Comparison of ENCODE assay signal across 10 cellular contexts in the genomic region with DNA sequence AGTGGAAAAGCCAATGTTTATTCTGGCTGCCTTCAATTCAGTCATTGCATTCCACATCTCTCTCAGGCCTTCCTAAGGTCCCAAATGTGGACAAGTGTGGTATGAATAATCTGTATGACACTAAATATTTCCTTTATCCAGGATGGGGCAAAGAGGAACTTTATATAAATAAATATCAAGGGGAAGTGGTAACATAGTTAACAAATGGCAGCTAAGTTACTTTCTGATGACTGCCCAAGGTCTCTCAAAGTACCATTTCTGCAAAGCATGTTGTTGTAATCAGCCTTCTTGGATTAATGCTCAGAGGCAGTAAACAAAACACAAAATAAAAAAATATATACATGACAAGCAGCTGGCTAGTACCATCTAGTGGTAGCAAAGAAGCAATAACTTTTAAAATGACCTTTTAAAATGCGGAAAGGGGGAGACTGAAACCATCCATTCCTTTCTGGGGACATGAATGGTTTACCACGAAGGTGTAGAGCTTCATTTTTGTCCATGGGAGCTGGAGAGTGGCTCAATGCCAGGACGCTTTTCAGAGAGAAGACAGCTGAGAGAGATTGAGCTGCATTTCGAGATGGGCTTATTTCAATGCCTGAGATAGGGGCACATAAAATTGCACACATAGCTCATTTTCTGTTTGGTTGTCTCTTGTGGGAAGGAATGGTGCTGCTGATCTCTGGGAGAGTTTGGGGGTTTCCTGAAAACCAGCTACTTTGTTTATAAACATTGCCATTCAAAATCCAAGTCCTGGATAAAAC.
DNase-seq lines count a peak whose midpoint lies in the region; ATAC-seq and TF ChIP-seq lines count a peak whose summit lies in the region.
"Had no signal": no experiment of that assay in that cellular context is flagged by ENCODE, and none has a peak within 500 bp of the region (broad histone marks: within the 10 kb centered on the region; RNA-seq: fewer than 3 reads in every experiment).

No MANE protein-coding gene starts in this region.

- no peaks in the 10 kb centered on the region for H3K4me1 ChIP-seq in CD4-positive, alpha-beta memory T cell (ENCODE audit: insufficient read depth, low read length)

- POLR2A ChIA-PET in CD4-positive, alpha-beta memory T cell (lab: Charles Lee; ENCODE audit: partially characterized antibody) = no interaction called here

- H3K27ac ChIP-seq in CD4-positive, alpha-beta memory T cell (ENCODE audit: low read depth, low read length) = no peak overlapping the region

- H3K4me3 Mint-ChIP-seq in CD4-positive, alpha-beta memory T cell = no peak overlapping the region
- H3K4me3 Mint-ChIP-seq: dendritic cell treated with granulocyte-macrophage colony-stimulating factor and Interleukin-4, amounts not matched to agents 40 ng/mL and 50 ng/mL, for 4 days had no signal

- H3K9me3 Mint-ChIP-seq in CD4-positive, alpha-beta memory T cell = peaks cover 0 to 7% (median 1%) of the 10 kb centered on the region in 8 donors
- H3K9me3 Mint-ChIP-seq: dendritic cell treated with granulocyte-macrophage colony-stimulating factor and Interleukin-4, amounts not matched to agents 40 ng/mL and 50 ng/mL, for 4 days had no signal

- no peaks in the 10 kb centered on the region for H3K4me1 Mint-ChIP-seq in CD4-positive, alpha-beta memory T cell

- peak; percentile 66 for TF ChIP-seq CTCF in AG09319 (IDR thresholded peaks at IDR 0.05; ENCODE audit: low read depth, low read length)

- H3K4me3 ChIP-seq in CD4-positive, alpha-beta memory T cell (ENCODE audit: low read length in 2 of 2) = no peak overlapping the region
- H3K4me3 ChIP-seq: HAP-1 had no signal

- no peaks in the 10 kb centered on the region for H3K27me3 Mint-ChIP-seq in CD4-positive, alpha-beta memory T cell
- H3K27me3 Mint-ChIP-seq: dendritic cell treated with granulocyte-macrophage colony-stimulating factor and Interleukin-4, amounts not matched to agents 40 ng/mL and 50 ng/mL, for 4 days had no signal

- intact Hi-C loops in CD4-positive, alpha-beta memory T cell (cut with micrococcal nuclease) = no loop called here

- no peaks in the 10 kb centered on the region for H3K9me3 ChIP-seq in CD4-positive, alpha-beta memory T cell (ENCODE audit: control insufficient read depth in 1 of 2, low read length in 2 of 2)
- H3K9me3 ChIP-seq: HAP-1 had no signal

- no peaks in the 10 kb centered on the region for H3K36me3 Mint-ChIP-seq in CD4-positive, alpha-beta memory T cell

- no peaks in the 10 kb centered on the region for H3K36me3 ChIP-seq in CD4-positive, alpha-beta memory T cell (ENCODE audit: insufficient read depth, low read length)
- H3K36me3 ChIP-seq: HAP-1 had no signal

- ATAC-seq in HG02973 (IDR thresholded peaks at IDR 0.05; ENCODE audit: unreplicated experiment) = no peak
- ATAC-seq in GM18907 (IDR thresholded peaks at IDR 0.05; ENCODE audit: unreplicated experiment) = no peak

- DNase-seq in AG09319 (ENCODE audit: extremely low read depth, low read depth) (peak; percentile 28), H4 (ENCODE audit: low spot score) (peak; percentile 34), RKO (ENCODE audit: low spot score) (peak; percentile 64), glomerular visceral epithelial cell (ENCODE audit: extremely low spot score) (peak; percentile 4), superior temporal gyrus (ENCODE audit: extremely low spot score) (peak; percentile 34)
- DNase-seq in CD4-positive, alpha-beta memory T cell = no peak

- no peaks in the 10 kb centered on the region for H3K27me3 ChIP-seq in CD4-positive, alpha-beta memory T cell (ENCODE audit: insufficient read depth, low read length)

- CTCF ChIA-PET in CD4-positive, alpha-beta memory T cell (lab: Charles Lee; ENCODE audit: partially characterized antibody) = no interaction called here

- H3K27ac Mint-ChIP-seq in CD4-positive, alpha-beta memory T cell = no peak overlapping the region
- H3K27ac Mint-ChIP-seq: dendritic cell treated with granulocyte-macrophage colony-stimulating factor and Interleukin-4, amounts not matched to agents 40 ng/mL and 50 ng/mL, for 4 days had no signal

Comparison
In these comparisons a context has a peak if more than half of its experiments do, and no peak if none do; other contexts are left out.
1. DNase-seq: peak in AG09319 (single experiment), H4 (single experiment), RKO (single experiment), glomerular visceral epithelial cell (single experiment) and superior temporal gyrus (single experiment); none in CD4-positive, alpha-beta memory T cell (0 of 5).